26 cellular contexts compared by ENCODE assay signal in genomic region chr4:73230865-73231517, GRCh38. TPM values are rescaled to one million over a fixed set of nuclear protein-coding genes. Genes with fewer than 3 reads are reported as not detected.
DNase-seq lines count a peak whose midpoint lies in the region; ATAC-seq, FAIRE-seq and TF ChIP-seq lines count a peak whose summit lies in the region.
"Had no signal": no experiment of that assay in that cellular context is flagged by ENCODE, and none has a peak within 500 bp of the region (broad histone marks: within the 10 kb centered on the region; RNA-seq: fewer than 3 reads in every experiment).

No MANE protein-coding gene starts in this region.

- H3K14ac ChIP-seq in H9 (ENCODE audit: insufficient read depth, low read length) = no peak overlapping the region

- no peak overlapping the region for H4K5ac ChIP-seq in H9 (ENCODE audit: insufficient read length, low read depth, low read length)

- H2BK5ac ChIP-seq in H9 (ENCODE audit: insufficient read length, low read length) = no peak overlapping the region

- H4K91ac ChIP-seq in H9 (ENCODE audit: insufficient read length, low read depth, low read length) = no peak overlapping the region

- H2BK15ac ChIP-seq in H9 (ENCODE audit: low read depth, low read length) = no peak overlapping the region

- H4K20me1 ChIP-seq in H9 (ENCODE audit: control insufficient read depth, insufficient read depth, insufficient read length) (no peaks in the 10 kb centered on the region), astrocyte (ENCODE audit: insufficient read depth, low read length) (peaks cover 30% of the 10 kb centered on the region), MM.1S (ENCODE audit: insufficient read depth, low read length) (no peaks in the 10 kb centered on the region)

- H3K9me3 Mint-ChIP-seq in activated CD4-positive, alpha-beta T cell treated with anti-CD3 and anti-CD28 coated beads for 36 hours (ENCODE audit: low read depth) = no peaks in the 10 kb centered on the region
- H3K9me3 Mint-ChIP-seq in H9 = no peaks in the 10 kb centered on the region
- peaks cover 4% of the 10 kb centered on the region for H3K9me3 Mint-ChIP-seq in astrocyte (ENCODE audit: unreplicated experiment)
- H3K9me3 Mint-ChIP-seq in naive thymus-derived CD4-positive, alpha-beta T cell = peaks cover 0 to 1% (median 0%) of the 10 kb centered on the region in 11 donors
- H3K9me3 Mint-ChIP-seq: activated B cell treated with CpG ODN at 0.5 μM for 24 hours; activated CD4-positive, alpha-beta memory T cell treated with anti-CD3 and anti-CD28 coated beads, Interleukin-2, amount 10 ng/mL, durations not matched to agents 7 days and 5 days; activated naive CD4-positive, alpha-beta T cell treated with anti-CD3 and anti-CD28 coated beads for 36 hours; activated T-cell treated with anti-CD3 and anti-CD28 coated beads, Interleukin-2, amount 50 U/mL, for 4 hours had no signal

- ATAC-seq in activated CD4-positive, alpha-beta T cell treated with anti-CD3 and anti-CD28 coated beads for 36 hours = no peak
- ATAC-seq in naive thymus-derived CD4-positive, alpha-beta T cell = no peak
- ATAC-seq: activated T-cell treated with anti-CD3 and anti-CD28 coated beads, Interleukin-2, amount 50 U/mL, for 4 hours; esophagus mucosa; right cardiac atrium had no signal

- POLR2A ChIA-PET in activated CD4-positive, alpha-beta T cell treated with anti-CD3 and anti-CD28 coated beads for 36 hours (lab: Charles Lee) = no interaction called here
- POLR2A ChIA-PET in naive thymus-derived CD4-positive, alpha-beta T cell (lab: Charles Lee) = no interaction called here

- no peak overlapping the region for H3K9ac ChIP-seq in H9 (ENCODE audit: extremely low read depth, insufficient read length, low read length)
- H3K9ac ChIP-seq in astrocyte (ENCODE audit: low read length) = no peak overlapping the region
- H3K9ac ChIP-seq in MM.1S (ENCODE audit: low read length) = no peak overlapping the region

- no peaks in the 10 kb centered on the region for H3K4me1 ChIP-seq in H9 (ENCODE audit: insufficient read depth, low read length)
- H3K4me1 ChIP-seq in astrocyte (ENCODE audit: insufficient read depth, low read length) = no peaks in the 10 kb centered on the region
- no peaks in the 10 kb centered on the region for H3K4me1 ChIP-seq in naive thymus-derived CD4-positive, alpha-beta T cell (ENCODE audit: control insufficient read depth in 2 of 2, insufficient read depth in 2 of 2, low read length in 2 of 2)
- H3K4me1 ChIP-seq in MM.1S (ENCODE audit: low read length) = no peaks in the 10 kb centered on the region
- H3K4me1 ChIP-seq: ascending aorta had no signal

- no peaks in the 10 kb centered on the region for H3K23me2 ChIP-seq in H9 (ENCODE audit: insufficient read length, low read depth, low read length, poor library complexity, severe bottlenecking)

- no CpG with 5 or more reads among the region's 3 CpGs for WGBS in H9 (ENCODE audit: extremely low coverage, insufficient read length, low lambda C conversion rate)

- no peak overlapping the region for H3K4ac ChIP-seq in H9 (ENCODE audit: low read depth, low read length)

- H3K27me3 Mint-ChIP-seq in activated CD4-positive, alpha-beta T cell treated with anti-CD3 and anti-CD28 coated beads for 36 hours = no peaks in the 10 kb centered on the region
- H3K27me3 Mint-ChIP-seq in H9 (ENCODE audit: low read depth) (no peaks in the 10 kb centered on the region), astrocyte (ENCODE audit: low read depth, unreplicated experiment) (no peaks in the 10 kb centered on the region)
- no peaks in the 10 kb centered on the region for H3K27me3 Mint-ChIP-seq in naive thymus-derived CD4-positive, alpha-beta T cell
- H3K27me3 Mint-ChIP-seq: activated B cell treated with CpG ODN at 0.5 μM for 24 hours; activated CD4-positive, alpha-beta memory T cell treated with anti-CD3 and anti-CD28 coated beads, Interleukin-2, amount 10 ng/mL, durations not matched to agents 7 days and 5 days had no signal

- peaks cover 4% of the 10 kb centered on the region for H3K79me1 ChIP-seq in H9 (ENCODE audit: insufficient read depth, low read depth, low read length, poor library complexity, severe bottlenecking)

- H3K4me3 ChIP-seq in astrocyte (ENCODE audit: insufficient read depth, low read depth, low read length) (no peak overlapping the region), MM.1S (ENCODE audit: low read length) (no peak overlapping the region)
- no peak overlapping the region for H3K4me3 ChIP-seq in naive thymus-derived CD4-positive, alpha-beta T cell (ENCODE audit: low read length)
- H3K4me3 ChIP-seq: ascending aorta had no signal

- peaks cover 11% of the 10 kb centered on the region for H3K4me1 Mint-ChIP-seq in activated CD4-positive, alpha-beta T cell treated with anti-CD3 and anti-CD28 coated beads for 36 hours
- H3K4me1 Mint-ChIP-seq in H9 = peaks cover 0 to 3% of the 10 kb centered on the region in 2 experiments; a peak in 1 of 4 replicates
- no peaks in the 10 kb centered on the region for H3K4me1 Mint-ChIP-seq in astrocyte (ENCODE audit: low read depth, unreplicated experiment)
- peaks cover 12 to 37% (median 30%) of the 10 kb centered on the region in 7 donors for H3K4me1 Mint-ChIP-seq in naive thymus-derived CD4-positive, alpha-beta T cell
- H3K4me1 Mint-ChIP-seq: activated B cell treated with CpG ODN at 0.5 μM for 24 hours had no signal

- H3K27ac Mint-ChIP-seq in activated CD4-positive, alpha-beta T cell treated with anti-CD3 and anti-CD28 coated beads for 36 hours = peak overlapping the region; percentile 41
- H3K27ac Mint-ChIP-seq in H9 (peak overlapping the region in 2 of 3 experiments; percentile 19 to 77; a peak in 3 of 7 replicates), astrocyte (ENCODE audit: unreplicated experiment) (peak overlapping the region; percentile 19)
- H3K27ac Mint-ChIP-seq in naive thymus-derived CD4-positive, alpha-beta T cell = peak overlapping the region in 5 of 9 donors; percentile 12 to 69 (median 33)
- H3K27ac Mint-ChIP-seq: activated B cell treated with CpG ODN at 0.5 μM for 24 hours; activated CD4-positive, alpha-beta memory T cell treated with anti-CD3 and anti-CD28 coated beads, Interleukin-2, amount 10 ng/mL, durations not matched to agents 7 days and 5 days had no signal

- TF ChIP-seq CTCF in H9 (conservative IDR thresholded peaks at IDR 0.05) (no peak), astrocyte (IDR thresholded peaks at IDR 0.05; ENCODE audit: insufficient read depth, low read depth, low read length) (no peak), MM.1S (IDR thresholded peaks at IDR 0.05; ENCODE audit: low read length) (no peak)

- H3K27me3 ChIP-seq in H9 (ENCODE audit: insufficient read depth, low read length) (no peaks in the 10 kb centered on the region), astrocyte (ENCODE audit: insufficient read depth, low read length) (no peaks in the 10 kb centered on the region), MM.1S (replicated peaks; ENCODE audit: insufficient read depth, low read length) (no peaks in the 10 kb centered on the region)
- H3K27me3 ChIP-seq in naive thymus-derived CD4-positive, alpha-beta T cell (ENCODE audit: control insufficient read depth in 2 of 2, insufficient read depth in 2 of 2, low read length in 2 of 2) = no peaks in the 10 kb centered on the region
- H3K27me3 ChIP-seq: ascending aorta had no signal

- H2AK5ac ChIP-seq in H9 (ENCODE audit: insufficient read length, low read length) = no peak overlapping the region

- no peaks in the 10 kb centered on the region for H3K9me2 ChIP-seq in MM.1S (replicated peaks; ENCODE audit: insufficient read depth, low read length)

- no peak overlapping the region for H2AFZ ChIP-seq in H9 (ENCODE audit: low read length)
- H2AFZ ChIP-seq in astrocyte (ENCODE audit: low read depth, low read length) = no peak overlapping the region
- H2AFZ ChIP-seq in MM.1S (ENCODE audit: low read length) = no peak overlapping the region

- H3K79me2 ChIP-seq in H9 (ENCODE audit: insufficient read depth, low read length) (peaks cover 2% of the 10 kb centered on the region; the same call in 1 of the 2 replicates), astrocyte (ENCODE audit: insufficient read depth, low read length) (peaks cover 91% of the 10 kb centered on the region), MM.1S (ENCODE audit: low read length) (peaks cover 79% of the 10 kb centered on the region)

- CTCF ChIA-PET in activated CD4-positive, alpha-beta T cell treated with anti-CD3 and anti-CD28 coated beads for 36 hours (lab: Charles Lee) = interaction anchor here (0.9 kb wide), 1 partner anchor 8 kb away, joined by 4 read pairs; no protein-coding TSS in a partner anchor
- CTCF ChIA-PET in naive thymus-derived CD4-positive, alpha-beta T cell (lab: Charles Lee) = no interaction called here

- no peak overlapping the region for H2BK12ac ChIP-seq in H9 (ENCODE audit: insufficient read length, low read depth, low read length)

- no peak overlapping the region for H3K18ac ChIP-seq in H9 (ENCODE audit: insufficient read length, low read depth, low read length)

- no peak overlapping the region for H3K27ac ChIP-seq in H9 (ENCODE audit: insufficient read length, low read depth, low read length)
- no peak overlapping the region for H3K27ac ChIP-seq in astrocyte (ENCODE audit: low read depth, low read length)
- H3K27ac ChIP-seq in naive thymus-derived CD4-positive, alpha-beta T cell (ENCODE audit: low read depth, low read length) = no peak overlapping the region
- no peak overlapping the region for H3K27ac ChIP-seq in MM.1S (ENCODE audit: low read length)
- H3K27ac ChIP-seq: ascending aorta had no signal

- no peak overlapping the region for H2BK20ac ChIP-seq in H9 (ENCODE audit: low read depth, low read length, poor library complexity, severe bottlenecking)

- no peak overlapping the region for H3K23ac ChIP-seq in H9 (ENCODE audit: insufficient read length, low read depth, low read length)

- no peaks in the 10 kb centered on the region for H3F3A ChIP-seq in MM.1S (ENCODE audit: insufficient read depth, low read length)

- no peak for DNase-seq in activated CD4-positive, alpha-beta T cell treated with anti-CD3 and anti-CD28 coated beads for 36 hours
- no peak for DNase-seq in activated CD4-positive, alpha-beta T cell treated with anti-CD3 and anti-CD28 coated beads, Interleukin-2, amount 50 U/mL, for 48 hours
- DNase-seq in H9 = no peak
- no peak for DNase-seq in astrocyte (ENCODE audit: low read depth)
- DNase-seq in naive thymus-derived CD4-positive, alpha-beta T cell = no peak
- DNase-seq in MM.1S = no peak
- DNase-seq in retina = no peak
- no peak for DNase-seq in NCI-H510A treated with DMSO at 0.1 percent for 48 hours (lab: John Stamatoyannopoulos, UW)
- DNase-seq: 8988T; activated B cell treated with CpG ODN at 0.5 μM for 24 hours; activated CD4-positive, alpha-beta memory T cell treated with anti-CD3 and anti-CD28 coated beads, Interleukin-2, amount 10 ng/mL, durations not matched to agents 7 days and 5 days; activated naive CD4-positive, alpha-beta T cell treated with anti-CD3 and anti-CD28 coated beads for 36 hours; activated T-cell treated with anti-CD3 and anti-CD28 coated beads, Interleukin-2, amount 50 U/mL, for 4 hours; cerebellar nuclear complex; effector CD4-positive, alpha-beta T cell; EL; foreskin melanocyte; hippocampal formation; NCI-H2107; right cardiac atrium; stimulated activated CD4-positive, alpha-beta T cell treated with anti-CD3 and anti-CD28 coated beads, Interleukin-12 subunit alpha, Interleukin-12 subunit beta, amount 100 ng/mL, for 4 hours; trophoblast cell had no signal

- no peak overlapping the region for H3K4me3 Mint-ChIP-seq in activated CD4-positive, alpha-beta T cell treated with anti-CD3 and anti-CD28 coated beads for 36 hours
- H3K4me3 Mint-ChIP-seq in H9 (no peak overlapping the region), astrocyte (ENCODE audit: unreplicated experiment) (no peak overlapping the region)
- H3K4me3 Mint-ChIP-seq in naive thymus-derived CD4-positive, alpha-beta T cell = no peak overlapping the region
- H3K4me3 Mint-ChIP-seq: activated B cell treated with CpG ODN at 0.5 μM for 24 hours; activated CD4-positive, alpha-beta memory T cell treated with anti-CD3 and anti-CD28 coated beads, Interleukin-2, amount 10 ng/mL, durations not matched to agents 7 days and 5 days; activated naive CD4-positive, alpha-beta T cell treated with anti-CD3 and anti-CD28 coated beads for 36 hours; activated T-cell treated with anti-CD3 and anti-CD28 coated beads, Interleukin-2, amount 50 U/mL, for 4 hours had no signal

- no peak overlapping the region for H3K56ac ChIP-seq in H9 (ENCODE audit: insufficient read length, low read depth, low read length)

- no peak overlapping the region for H4K8ac ChIP-seq in H9 (replicated peaks; ENCODE audit: insufficient read length, low read depth, low read length)

- no peak for FAIRE-seq in astrocyte (lab: Jason Lieb, UNC)
- FAIRE-seq: H1, RCC 7860 had no signal

- peaks cover 55% of the 10 kb centered on the region for H3K36me3 Mint-ChIP-seq in activated CD4-positive, alpha-beta T cell treated with anti-CD3 and anti-CD28 coated beads for 36 hours (ENCODE audit: low read depth)
- H3K36me3 Mint-ChIP-seq in H9 (ENCODE audit: insufficient read depth in 1 of 3, low read depth in 3 of 3) (peaks cover 15 to 33% (median 32%) of the 10 kb centered on the region in 3 experiments; a peak in 6 of 7 replicates), astrocyte (ENCODE audit: low read depth, unreplicated experiment) (peaks cover 22% of the 10 kb centered on the region)
- peaks cover 0 to 43% (median 33%) of the 10 kb centered on the region in 5 donors for H3K36me3 Mint-ChIP-seq in naive thymus-derived CD4-positive, alpha-beta T cell

- no peaks in the 10 kb centered on the region for H3K9me3 ChIP-seq in H9 (ENCODE audit: control insufficient read depth, low read depth, low read length)
- no peaks in the 10 kb centered on the region for H3K9me3 ChIP-seq in astrocyte (ENCODE audit: insufficient read depth, low read depth, low read length)
- H3K9me3 ChIP-seq in naive thymus-derived CD4-positive, alpha-beta T cell (ENCODE audit: control insufficient read depth in 2 of 3, low read length in 3 of 3) = no peaks in the 10 kb centered on the region
- no peaks in the 10 kb centered on the region for H3K9me3 ChIP-seq in MM.1S (replicated peaks; ENCODE audit: insufficient read depth, low read length)
- H3K9me3 ChIP-seq: ascending aorta had no signal

- no peak overlapping the region for H3K4me2 ChIP-seq in H9 (ENCODE audit: insufficient read depth, insufficient read length, low read length)
- H3K4me2 ChIP-seq in astrocyte (ENCODE audit: low read length) = no peak overlapping the region
- no peak overlapping the region for H3K4me2 ChIP-seq in MM.1S (ENCODE audit: low read depth, low read length)

- no peak overlapping the region for H3T11ph ChIP-seq in H9 (ENCODE audit: low read length)

- no peak overlapping the region for H2BK120ac ChIP-seq in H9 (ENCODE audit: low read depth, low read length, poor library complexity, severe bottlenecking)

- H3K36me3 ChIP-seq in astrocyte (ENCODE audit: insufficient read depth, low read length) (peaks cover 10% of the 10 kb centered on the region), MM.1S (replicated peaks; ENCODE audit: insufficient read depth, low read length) (no peaks in the 10 kb centered on the region)
- peaks cover 0 to 14% (median 6%) of the 10 kb centered on the region in 3 experiments for H3K36me3 ChIP-seq in naive thymus-derived CD4-positive, alpha-beta T cell (ENCODE audit: control insufficient read depth in 2 of 3, insufficient read depth in 3 of 3, low read length in 3 of 3)

- intact Hi-C loops in activated CD4-positive, alpha-beta T cell treated with anti-CD3 and anti-CD28 coated beads for 36 hours (cut with DNase I, micrococcal nuclease) = no loop called here
- intact Hi-C loops in naive thymus-derived CD4-positive, alpha-beta T cell (cut with micrococcal nuclease) = loop anchor here in 1 of 2 donors (2.0 kb wide), 1 partner anchor 14 kb away; no protein-coding TSS in a partner anchor

RNA-seq across cellular contexts. Expression of gene ANKRD17, which starts 27.6 kb away (rescaled TPM):
- total RNA-seq in activated CD4-positive, alpha-beta T cell treated with anti-CD3 and anti-CD28 coated beads for 36 hours = 10 to 100 TPM; 58.4 to 63.7 TPM
- 79.8 and 82.4 TPM in 2 replicates for total RNA-seq in H9 (2021)
- 86.7 and 91.9 TPM in 2 replicates for total RNA-seq in astrocyte
- 10 to 100 TPM; 54.4 to 67.5 (median 59.6) TPM for total RNA-seq in naive thymus-derived CD4-positive, alpha-beta T cell
- 10 to 100 TPM; 13.1 to 18.4 TPM for polyA plus RNA-seq in naive thymus-derived CD4-positive, alpha-beta T cell
